Comparison of ENCODE assay signal across 25 cellular contexts in the genomic region with DNA sequence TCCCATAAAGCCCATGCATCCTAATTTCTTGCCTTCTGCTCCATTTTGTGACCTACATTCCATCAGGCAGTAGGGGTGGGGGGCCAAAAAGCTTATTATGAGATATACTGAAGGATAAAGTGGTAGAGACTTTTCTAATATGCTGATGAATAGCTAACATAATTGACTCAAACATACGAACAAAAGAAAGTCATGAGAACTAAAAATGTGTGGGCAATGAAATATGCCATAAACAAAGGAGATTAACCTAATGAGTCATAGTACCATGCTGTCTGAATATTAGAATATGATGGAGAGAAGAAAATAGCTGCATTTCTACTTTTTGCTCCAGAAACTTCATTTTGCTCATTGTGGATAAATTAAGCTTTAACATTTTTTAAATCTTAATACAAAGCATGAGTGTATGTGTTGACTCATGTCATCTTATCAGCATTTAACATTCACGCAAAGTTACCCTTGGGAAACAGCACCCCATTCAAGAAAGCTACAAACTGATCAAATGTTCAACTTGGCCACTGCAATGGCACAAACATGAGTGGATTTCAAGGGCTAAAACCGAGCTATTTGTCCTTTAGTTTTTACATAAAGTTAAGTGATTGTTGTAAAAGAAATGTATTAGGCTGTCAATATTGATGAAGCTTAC.
DNase-seq lines count a peak whose midpoint lies in the region; ATAC-seq, FAIRE-seq and TF ChIP-seq lines count a peak whose summit lies in the region.
"Had no signal": no experiment of that assay in that cellular context is flagged by ENCODE, and none has a peak within 500 bp of the region (broad histone marks: within the 10 kb centered on the region; RNA-seq: fewer than 3 reads in every experiment).

No MANE protein-coding gene starts in this region.

- POLR2A ChIA-PET in MCF 10A (lab: Yijun Ruan, JAX) (no interaction called here), T-cell (lab: Charles Lee) (interaction anchor here in 1 of 2 donors (0.7 kb wide), 1 partner anchor 603 kb away, joined by 4 read pairs; no protein-coding TSS in a partner anchor)

- TF ChIP-seq POLR2A in breast epithelium (IDR thresholded peaks at IDR 0.05): no peak

- no peaks in the 10 kb centered on the region for H3K27me3 Mint-ChIP-seq in MCF 10A (ENCODE audit: insufficient read depth, unreplicated experiment)
- H3K27me3 Mint-ChIP-seq in T-cell: no peaks in the 10 kb centered on the region
- H3K27me3 Mint-ChIP-seq: stimulated activated naive B cell treated with anti-CD40 and anti-IgM and Interleukin-4, amounts not matched to agents 10 μg/mL and 1 μg/mL and 100 μg/mL, for 72 hours had no signal

- intact Hi-C loops in MCF 10A (cut with micrococcal nuclease) (no loop called here), breast epithelium (cut with DNase I; ENCODE audit: low total_unique reads) (no loop called here), pancreas (cut with DNase I) (no loop called here)

- H3K27me3 ChIP-seq in breast epithelium (no peaks in the 10 kb centered on the region), adipocyte (replicated peaks; ENCODE audit: control insufficient read depth, insufficient read depth, low read length) (no peaks in the 10 kb centered on the region), pancreas (no peaks in the 10 kb centered on the region)
- H3K27me3 ChIP-seq: left lung, neutrophil, right atrium auricular region had no signal

- no peaks in the 10 kb centered on the region for H3K36me3 Mint-ChIP-seq in MCF 10A (ENCODE audit: insufficient read depth, unreplicated experiment)
- no peaks in the 10 kb centered on the region for H3K36me3 Mint-ChIP-seq in T-cell
- H3K36me3 Mint-ChIP-seq: activated naive CD8-positive, alpha-beta T cell; CD4-positive, alpha-beta memory T cell; stimulated activated naive B cell treated with anti-CD40 and anti-IgM and Interleukin-4, amounts not matched to agents 10 μg/mL and 1 μg/mL and 100 μg/mL, for 72 hours had no signal

- H3K4me3 Mint-ChIP-seq in MCF 10A (ENCODE audit: unreplicated experiment) (no peak overlapping the region), T-cell (no peak overlapping the region)
- H3K4me3 Mint-ChIP-seq: activated naive CD8-positive, alpha-beta T cell; CD4-positive, alpha-beta memory T cell; stimulated activated naive B cell treated with anti-CD40 and anti-IgM and Interleukin-4, amounts not matched to agents 10 μg/mL and 1 μg/mL and 100 μg/mL, for 72 hours had no signal

- H3K9me3 ChIP-seq in breast epithelium (no peaks in the 10 kb centered on the region), adipocyte (ENCODE audit: control insufficient read depth, low read length) (no peaks in the 10 kb centered on the region), pancreas (no peaks in the 10 kb centered on the region)
- H3K9me3 ChIP-seq: left lung, mucosa of descending colon, neutrophil, right atrium auricular region had no signal

- peaks cover 5% of the 10 kb centered on the region for H3K4me1 Mint-ChIP-seq in MCF 10A (ENCODE audit: insufficient read depth, unreplicated experiment)
- no peaks in the 10 kb centered on the region for H3K4me1 Mint-ChIP-seq in T-cell
- H3K4me1 Mint-ChIP-seq: CD4-positive, alpha-beta memory T cell; stimulated activated naive B cell treated with anti-CD40 and anti-IgM and Interleukin-4, amounts not matched to agents 10 μg/mL and 1 μg/mL and 100 μg/mL, for 72 hours had no signal

- no TSS peak for BruUV-seq in MCF 10A (replicated peaks; lab: Mats Ljungman, UMichigan)

- WGBS in pancreas, 2 donors: 46 to 56% methylated on average over 3 of the region's 3 CpGs

- H3K27ac Mint-ChIP-seq in MCF 10A (ENCODE audit: low read depth, unreplicated experiment) (no peak overlapping the region), T-cell (no peak overlapping the region)
- H3K27ac Mint-ChIP-seq: activated naive CD8-positive, alpha-beta T cell; CD4-positive, alpha-beta memory T cell; stimulated activated naive B cell treated with anti-CD40 and anti-IgM and Interleukin-4, amounts not matched to agents 10 μg/mL and 1 μg/mL and 100 μg/mL, for 72 hours had no signal

- H3K4me3 ChIP-seq in breast epithelium (no peak overlapping the region), adipocyte (ENCODE audit: low read length) (peak overlapping the region; percentile 14), fibroblast of mammary gland (ENCODE audit: control insufficient read depth, low read depth, low read length) (no peak overlapping the region), pancreas (no peak overlapping the region)
- H3K4me3 ChIP-seq: left lung, mucosa of descending colon, right atrium auricular region had no signal

- TF ChIP-seq CTCF in MCF 10A (IDR thresholded peaks at IDR 0.05; ENCODE audit: unreplicated experiment) (no peak), breast epithelium (IDR thresholded peaks at IDR 0.05) (no peak), fibroblast of mammary gland (conservative IDR thresholded peaks at IDR 0.05; ENCODE audit: control insufficient read depth, insufficient read depth, low read depth, low read length) (no peak), pancreas (IDR thresholded peaks at IDR 0.05) (no peak)

- CTCF ChIA-PET in MCF 10A (lab: Yijun Ruan, JAX) (interaction anchor here (0.5 to 0.8 kb wide), 2 partner anchors 46 to 679 kb away, joined by 3 read pairs; no protein-coding TSS in a partner anchor), T-cell (lab: Charles Lee) (no interaction called here)

- H3K9ac ChIP-seq in adipocyte (ENCODE audit: low read length): no peak overlapping the region

- no peaks in the 10 kb centered on the region for H3K9me3 Mint-ChIP-seq in MCF 10A (ENCODE audit: unreplicated experiment)
- H3K9me3 Mint-ChIP-seq in T-cell: peaks cover 4 to 9% (median 5%) of the 10 kb centered on the region in 3 donors

- H3K27ac ChIP-seq in breast epithelium: no peak overlapping the region
- no peak overlapping the region for H3K27ac ChIP-seq in pancreas
- H3K27ac ChIP-seq: left lung, neutrophil, right atrium auricular region had no signal

- H3K4me1 ChIP-seq in breast epithelium (no peaks in the 10 kb centered on the region), adipocyte (ENCODE audit: control insufficient read depth, insufficient read depth, low read length) (peaks cover 40% of the 10 kb centered on the region), pancreas (no peaks in the 10 kb centered on the region)
- H3K4me1 ChIP-seq: left lung, right atrium auricular region had no signal

- H3K36me3 ChIP-seq in breast epithelium (no peaks in the 10 kb centered on the region), adipocyte (ENCODE audit: control insufficient read depth, insufficient read depth, low read length, severe bottlenecking) (no peaks in the 10 kb centered on the region), pancreas (no peaks in the 10 kb centered on the region)
- H3K36me3 ChIP-seq: left lung, neutrophil, right atrium auricular region had no signal

- no peak for FAIRE-seq in pancreas (lab: Jason Lieb, UNC)
- FAIRE-seq: A204.1, GM19239 had no signal

- peak; percentile 18 for DNase-seq in MCF 10A (ENCODE audit: unreplicated experiment)
- no peak for DNase-seq in breast epithelium (ENCODE audit: low spot score in 2 of 2)
- peak; percentile 45 for DNase-seq in adipocyte (ENCODE audit: low read depth)
- peak; percentile 30 for DNase-seq in fibroblast of mammary gland (ENCODE audit: low read depth)
- no peak for DNase-seq in T-cell
- no peak for DNase-seq in pancreas
- no peak for DNase-seq in activated effector memory CD4-positive, alpha-beta T cell treated with anti-CD3 and anti-CD28 coated beads, Interleukin-2, amount 50 U/mL, for 16 hours
- DNase-seq in cortex of kidney (lab: John Stamatoyannopoulos, UW): no peak
- DNase-seq: activated CD4-positive, CD25-positive, alpha-beta regulatory T cell; activated CD8-positive, alpha-beta memory T cell treated with anti-CD3 and anti-CD28 coated beads for 24 hours; CD4-positive, alpha-beta memory T cell; DND-41; Karpas-422; left lung; mucosa of descending colon; NCI-H1105; NCI-H69; SIG-M5; stimulated activated naive B cell treated with anti-CD40 and anti-IgM and Interleukin-4, amounts not matched to agents 10 μg/mL and 1 μg/mL and 100 μg/mL, for 72 hours had no signal

- no peak for ATAC-seq in T-cell (replicated peaks in 1 of 4)
- no peak for ATAC-seq in pancreas
- ATAC-seq: HCT116; left lung; mucosa of descending colon; stimulated activated naive B cell treated with anti-CD40 and anti-IgM and Interleukin-4, amounts not matched to agents 10 μg/mL and 1 μg/mL and 100 μg/mL, for 72 hours had no signal

Comparison
In these comparisons a context has a peak if more than half of its experiments do, and no peak if none do; other contexts are left out.
1. DNase-seq: peak in MCF 10A (single experiment), adipocyte (single experiment) and fibroblast of mammary gland (single experiment); none in breast epithelium (0 of 2), T-cell (0 of 34), pancreas (0 of 6), activated effector memory CD4-positive, alpha-beta T cell treated with anti-CD3 and anti-CD28 coated beads, Interleukin-2, amount 50 U/mL, for 16 hours (single experiment) and cortex of kidney (single experiment).